ENCODE assay signal across 14 cellular contexts in genomic region chr6:54308240-54308639, GRCh38. TPM values are rescaled to one million over a fixed set of nuclear protein-coding genes. Genes with fewer than 3 reads are reported as not detected.
DNase-seq lines count a peak whose midpoint lies in the region; ATAC-seq, FAIRE-seq and TF ChIP-seq lines count a peak whose summit lies in the region.
"Had no signal": no experiment of that assay in that cellular context is flagged by ENCODE, and none has a peak within 500 bp of the region (broad histone marks: within the 10 kb centered on the region; RNA-seq: fewer than 3 reads in every experiment).

Gene TINAG (plus strand): TSS chr6:54308441. CDS start chr6:54308551, 110 bp downstream.

- no peak within 1 kb of the TSS for H2BK5ac ChIP-seq in H1 (ENCODE audit: low read depth, low read length)

- intact Hi-C loops in OCI-LY7 (cut with micrococcal nuclease; ENCODE audit: unreplicated experiment) = no loop called here

- H3K4me3 ChIP-seq in H1 (ENCODE audit: extremely low read depth in 1 of 4, insufficient read depth in 2 of 4, low read depth in 3 of 4, low read length in 4 of 4) (no peak within 1 kb of the TSS), OCI-LY7 (ENCODE audit: low read depth, low read length, poor library complexity, severe bottlenecking) (no peak within 1 kb of the TSS)

- H3K79me1 ChIP-seq in H1 (ENCODE audit: low read depth, low read length) = no peaks in the 10 kb centered on the region

- H4K20me1 ChIP-seq in H1 (replicated peaks in 1 of 2; ENCODE audit: control insufficient read depth in 1 of 2, insufficient read depth in 2 of 2, low read length in 2 of 2) (no peaks in the 10 kb centered on the region), OCI-LY7 (ENCODE audit: insufficient read depth, low read length) (no peaks in the 10 kb centered on the region)

- TF ChIP-seq RAD21 in H1 (IDR thresholded peaks at IDR 0.05 in 1 of 2, conservative IDR thresholded peaks at IDR 0.05 in 1 of 2; ENCODE audit: low read depth in 2 of 2, low read length in 2 of 2) = no peak

- no peak within 1 kb of the TSS for H3K23ac ChIP-seq in H1 (ENCODE audit: insufficient read length)

- TF ChIP-seq POLR2A in H1 (IDR thresholded peaks at IDR 0.05; ENCODE audit: control extremely low read depth in 1 of 2, low read depth in 2 of 2, low read length in 2 of 2) = no peak

- no peak within 1 kb of the TSS for H2BK15ac ChIP-seq in H1 (ENCODE audit: low read length)

- no peak for TF ChIP-seq EP300 in H1 (IDR thresholded peaks at IDR 0.05; ENCODE audit: borderline replicate concordance in 1 of 2, low read depth in 2 of 2, low read length in 2 of 2)

- H2BK12ac ChIP-seq in H1 (ENCODE audit: low read depth, low read length) = no peak within 1 kb of the TSS

- no peak within 1 kb of the TSS for H3K4ac ChIP-seq in H1 (replicated peaks; ENCODE audit: insufficient read length, low read depth, low read length)

- no peak within 1 kb of the TSS for H4K5ac ChIP-seq in H1 (ENCODE audit: insufficient read length, low read depth, low read length)

- DNase-seq in ACHN = peak; percentile 32
- no peak for DNase-seq in H1 (ENCODE audit: low read depth in 1 of 2, low spot score in 2 of 2)
- no peak for DNase-seq in GOT3 (lab: John Stamatoyannopoulos, UW)
- no peak for DNase-seq in OCI-LY7 (ENCODE audit: low spot score)
- DNase-seq: activated gamma-delta T cell, KBM-7, NCI-H345 had no signal

- BruUV-seq in OCI-LY7 (replicated peaks; lab: Mats Ljungman, UMichigan) = no TSS peak

- no peak within 1 kb of the TSS for H3K56ac ChIP-seq in H1 (replicated peaks; ENCODE audit: insufficient read length, low read depth, low read length)

- H3K27ac ChIP-seq in H1 (ENCODE audit: low read depth, low read length) = no peak within 1 kb of the TSS
- H3K27ac ChIP-seq in OCI-LY7 (ENCODE audit: low read depth, low read length, poor library complexity, severe bottlenecking) = no peak within 1 kb of the TSS

- TF ChIP-seq CTCF in H1 (IDR thresholded peaks at IDR 0.05; ENCODE audit: control extremely low read depth in 1 of 3, insufficient read depth in 1 of 3, low read depth in 1 of 3, low read length in 3 of 3) (no peak), OCI-LY7 (conservative IDR thresholded peaks at IDR 0.05; ENCODE audit: low read length) (no peak)

- H3K36me3 ChIP-seq in H1 (ENCODE audit: control insufficient read depth in 2 of 4, insufficient read depth in 4 of 4, low read length in 3 of 4) = no peaks in the 10 kb centered on the region
- H3K36me3 ChIP-seq in OCI-LY7 (ENCODE audit: insufficient read depth, low read length) = no peaks in the 10 kb centered on the region

- no peak within 1 kb of the TSS for H2AK5ac ChIP-seq in H1 (ENCODE audit: low read depth, low read length)

- H4K8ac ChIP-seq in H1 (ENCODE audit: extremely low read depth, insufficient read depth, low read length) = no peak within 1 kb of the TSS

- WGBS in H1 (ENCODE audit: extremely low coverage in 1 of 2, insufficient coverage in 1 of 2, insufficient read length in 1 of 2, insufficient replicate concordance in 2 of 2, low coverage in 1 of 2, low lambda C conversion rate in 2 of 2, missing lambda C conversion rate in 1 of 2), 2 experiments = 90% methylated on average over 2 of the region's 2 CpGs; no CpG with 5 or more reads in 1 of the 2 experiments

- ATAC-seq in GM19452 (IDR thresholded peaks at IDR 0.05; ENCODE audit: unreplicated experiment) (peak; percentile 33), HG03108 (IDR thresholded peaks at IDR 0.05; ENCODE audit: unreplicated experiment) (peak; percentile 40), GM21390 (IDR thresholded peaks at IDR 0.05; ENCODE audit: unreplicated experiment) (no peak), GM21515 (IDR thresholded peaks at IDR 0.05; ENCODE audit: unreplicated experiment) (no peak)
- ATAC-seq: HCT116 had no signal

- no peak within 1 kb of the TSS for H2BK20ac ChIP-seq in H1 (ENCODE audit: low read length)

- H2BK120ac ChIP-seq in H1 (replicated peaks; ENCODE audit: low read depth, low read length) = no peak within 1 kb of the TSS

- H2AFZ ChIP-seq in H1 (ENCODE audit: low read length) (peak within 1 kb of the TSS; percentile 75), OCI-LY7 (ENCODE audit: low read length) (no peak within 1 kb of the TSS)

- H3K4me1 ChIP-seq in H1 (replicated peaks in 1 of 4; ENCODE audit: control insufficient read depth in 3 of 4, insufficient read depth in 4 of 4, low read length in 3 of 4) = no peaks in the 10 kb centered on the region
- H3K4me1 ChIP-seq in OCI-LY7 (ENCODE audit: insufficient read depth, low read length, poor library complexity, severe bottlenecking) = no peaks in the 10 kb centered on the region

- no peak within 1 kb of the TSS for H3K9ac ChIP-seq in H1 (replicated peaks in 1 of 4; ENCODE audit: extremely low read depth in 1 of 4, low read depth in 3 of 4, low read length in 3 of 4)

- H3K9me2 ChIP-seq in OCI-LY7 (ENCODE audit: insufficient read depth, low read length) = no peaks in the 10 kb centered on the region

- no peak within 1 kb of the TSS for H4K91ac ChIP-seq in H1 (replicated peaks; ENCODE audit: insufficient read length, low read length)

- no peaks in the 10 kb centered on the region for H3K79me2 ChIP-seq in H1 (ENCODE audit: control insufficient read depth in 1 of 2, insufficient read depth in 2 of 2, low read length in 2 of 2)
- no peaks in the 10 kb centered on the region for H3K79me2 ChIP-seq in OCI-LY7 (ENCODE audit: insufficient read depth, low read depth, low read length)

- no peaks in the 10 kb centered on the region for H3K23me2 ChIP-seq in H1 (ENCODE audit: low read depth, low read length)

- POLR2A ChIA-PET in H1 (lab: Charles Lee; ENCODE audit: partially characterized antibody) (no interaction called here), OCI-LY7 (lab: Charles Lee) (no interaction called here)

- H3K18ac ChIP-seq in H1 (ENCODE audit: extremely low read depth, low read length) = no peak within 1 kb of the TSS

- no peaks in the 10 kb centered on the region for H3K9me3 ChIP-seq in H1 (ENCODE audit: insufficient read depth in 2 of 2, low read depth in 1 of 2, low read length in 1 of 2)
- H3K9me3 ChIP-seq in OCI-LY7 (ENCODE audit: low read length) = no peaks in the 10 kb centered on the region

- FAIRE-seq in H1 (lab: Jason Lieb, UNC) = no peak

- CTCF ChIA-PET in H1 (lab: Charles Lee; ENCODE audit: partially characterized antibody) (no interaction called here), OCI-LY7 (lab: Charles Lee; ENCODE audit: unreplicated experiment) (no interaction called here)

- no peak within 1 kb of the TSS for H3K14ac ChIP-seq in H1 (ENCODE audit: insufficient read length)

- H3K27me3 ChIP-seq in H1 (replicated peaks in 1 of 4; ENCODE audit: control insufficient read depth in 3 of 4, extremely low read depth in 1 of 4, insufficient read depth in 3 of 4, low read length in 3 of 4) = no peaks in the 10 kb centered on the region

- in situ Hi-C loops in ACHN (cut with HindIII; ENCODE audit: low pct_ligation_motif_present, low pct_unique_long_range_greater_than_20kb, low sequenced_read_pairs) = no loop called here

- H3K4me2 ChIP-seq in H1 (ENCODE audit: insufficient read depth in 1 of 2, low read depth in 2 of 2, low read length in 2 of 2) (no peak within 1 kb of the TSS), OCI-LY7 (ENCODE audit: low read length) (no peak within 1 kb of the TSS)

RNA-seq across cellular contexts. Expression of gene TINAG, which starts in this region (rescaled TPM):
- total RNA-seq in H1 (2021; fragmentation: NEBNext Ultra II Directional; extraction: Animal tissue kit (Norgen Biotek cat#: 25700)) = not detected in 2 replicates
- not detected in 2 replicates for polyA plus RNA-seq in H1 (2011; rRNA removed)
- not detected for polyA plus RNA-seq in H1 (2011; cell fraction: cytosol; rRNA removed)
- not detected for polyA plus RNA-seq in H1 (2011; cell fraction: nucleus; rRNA removed)
- not detected in 4 replicates for polyA plus RNA-seq in H1 (2012, experiment 1 of 2)
- not detected for polyA plus RNA-seq in H1 (2012, experiment 2 of 2)
- polyA plus RNA-seq in H1 (2013, experiment 1 of 2) = not detected
- not detected for polyA plus RNA-seq in H1 (2013, experiment 2 of 2)
- not detected in 2 replicates for polyA minus RNA-seq in H1 (2011; rRNA and poly(A)+ RNA removed)
- not detected for polyA minus RNA-seq in H1 (2011; cell fraction: cytosol; rRNA and poly(A)+ RNA removed)
- not detected for polyA minus RNA-seq in H1 (2011; cell fraction: nucleus; rRNA and poly(A)+ RNA removed)
- not detected in 2 replicates for total RNA-seq in OCI-LY7 (2014; rRNA removed; shearing (Covaris generic))
- total RNA-seq in OCI-LY7 (2022) = not detected in 2 replicates
- total RNA-seq: activated CD8-positive, alpha-beta memory T cell treated with anti-CD3 and anti-CD28 coated beads for 36 hours; liver had no signal
- polyA plus RNA-seq: liver had no signal

Comparison
In these comparisons a context has a peak if more than half of its experiments do, and no peak if none do; other contexts are left out.
1. ATAC-seq: peak in GM19452 (single experiment) and HG03108 (single experiment); none in GM21390 (single experiment) and GM21515 (single experiment).